9 cellular contexts compared by ENCODE assay signal in the genomic region with DNA sequence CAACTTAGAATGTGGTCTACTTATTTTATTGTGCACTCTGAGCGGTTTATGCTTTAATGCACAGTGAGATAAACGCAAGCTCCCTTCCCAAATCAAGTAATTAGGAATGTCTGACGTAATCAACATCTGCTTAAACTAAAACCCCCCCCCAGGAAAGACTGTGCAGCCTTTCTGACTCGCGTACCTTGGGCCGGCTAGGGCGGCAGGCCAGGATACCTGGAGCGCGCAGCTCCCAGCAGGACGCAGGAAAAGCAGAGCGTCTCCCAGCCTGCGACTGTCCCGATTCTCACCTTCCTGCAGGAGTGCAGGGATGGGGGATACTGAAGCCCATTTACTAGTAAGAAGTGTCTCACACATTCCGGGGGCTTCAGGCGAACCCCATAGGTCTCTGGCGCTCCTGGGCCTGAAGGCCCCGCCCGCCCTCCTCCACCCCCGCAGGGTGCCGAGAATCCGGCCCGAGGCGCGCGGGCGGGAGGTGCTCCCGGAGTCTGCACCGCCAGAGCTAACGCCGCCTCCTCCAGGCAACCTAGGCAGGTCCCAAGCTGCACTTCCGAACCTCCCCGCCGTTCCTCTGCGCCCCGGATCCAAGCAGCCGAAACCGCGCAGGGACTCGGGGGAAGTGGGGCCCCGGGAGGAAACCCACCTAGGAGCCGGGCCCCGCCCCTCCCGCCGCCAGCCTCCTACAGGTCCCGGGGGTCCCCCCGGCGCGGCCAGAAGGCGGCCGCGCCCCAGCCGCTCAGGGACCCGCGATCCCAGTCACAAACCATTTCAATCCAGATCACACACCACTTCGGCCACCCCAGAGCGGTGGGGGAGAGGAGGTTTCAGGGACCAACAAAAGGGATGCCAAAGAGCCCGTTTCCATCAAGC. TPM values are rescaled to one million over a fixed set of nuclear protein-coding genes. Genes with fewer than 3 reads are reported as not detected.
DNase-seq lines count a peak whose midpoint lies in the region; ATAC-seq and TF ChIP-seq lines count a peak whose summit lies in the region.
"Had no signal": no experiment of that assay in that cellular context is flagged by ENCODE, and none has a peak within 500 bp of the region (broad histone marks: within the 10 kb centered on the region; RNA-seq: fewer than 3 reads in every experiment).

No MANE protein-coding gene starts in this region.

- no TSS peak for BruUV-seq in mammary epithelial cell (replicated peaks; lab: Mats Ljungman, UMichigan)

- H3K27ac ChIP-seq in mammary epithelial cell (ENCODE audit: insufficient read depth, low read depth, low read length) (no peak overlapping the region), stomach (peak overlapping the region; percentile 78 to 94 (median 90))
- H3K27ac ChIP-seq: neutrophil had no signal

- peak overlapping the region; percentile 79 for H3K4me2 ChIP-seq in mammary epithelial cell (ENCODE audit: insufficient read depth, low read depth, low read length)

- no peaks in the 10 kb centered on the region for H4K20me1 ChIP-seq in mammary epithelial cell (ENCODE audit: insufficient read depth, low read length)

- intact Hi-C loops in mammary epithelial cell (cut with micrococcal nuclease) (no loop called here), stomach (cut with DNase I; ENCODE audit: low total_unique reads) (no loop called here)

- dilution Hi-C loops in mammary epithelial cell (cut with HindIII; ENCODE audit: low sequenced_read_pairs) = no loop called here

- in situ Hi-C loops in mammary epithelial cell (cut with MboI; ENCODE audit: low sequenced_read_pairs in 2 of 2) = no loop called here

- H3K79me2 ChIP-seq in mammary epithelial cell (ENCODE audit: insufficient read depth, low read length) = no peaks in the 10 kb centered on the region

- peak overlapping the region; percentile 50 for H2AFZ ChIP-seq in mammary epithelial cell (ENCODE audit: low read depth, low read length)

- peak overlapping the region; percentile 14 to 35 (median 31) for H3K4me3 ChIP-seq in mammary epithelial cell (replicated peaks in 1 of 3; ENCODE audit: insufficient read depth in 1 of 3, low read depth in 2 of 3, low read length in 3 of 3)
- H3K4me3 ChIP-seq in kidney epithelial cell (ENCODE audit: low read depth, low read length) = peak overlapping the region; percentile 42
- peak overlapping the region; percentile 75 to 80 (median 76) for H3K4me3 ChIP-seq in stomach

- H3K4me1 ChIP-seq in mammary epithelial cell (ENCODE audit: insufficient read depth, low read length) (peaks cover 20% of the 10 kb centered on the region), stomach (peaks cover 26 to 76% (median 59%) of the 10 kb centered on the region in 4 donors)

- H3K9me3 ChIP-seq in mammary epithelial cell (replicated peaks; ENCODE audit: insufficient read depth, low read length) = peaks cover 3% of the 10 kb centered on the region
- peaks cover 0 to 5% (median 2%) of the 10 kb centered on the region in 4 donors for H3K9me3 ChIP-seq in stomach
- H3K9me3 ChIP-seq: neutrophil had no signal

- no peak overlapping the region for H3K9ac ChIP-seq in mammary epithelial cell (ENCODE audit: insufficient read depth, low read length)

- TF ChIP-seq CTCF in GM20000 (IDR thresholded peaks at IDR 0.05; ENCODE audit: extremely low read depth, missing control alignments) (no peak), mammary epithelial cell (conservative IDR thresholded peaks at IDR 0.05 in 1 of 2, IDR thresholded peaks at IDR 0.05 in 1 of 2; ENCODE audit: extremely low read depth in 1 of 2, insufficient read depth in 1 of 2, low read depth in 1 of 2, low read length in 2 of 2) (peak; percentile 10 to 25), kidney epithelial cell (IDR thresholded peaks at IDR 0.05; ENCODE audit: insufficient read depth, low read length, poor library complexity, severe bottlenecking) (peak; percentile 24), stomach (IDR thresholded peaks at IDR 0.05) (peak in 4 of 7 experiments; percentile 36 to 55 (median 42))

- CTCF ChIA-PET in mammary epithelial cell (lab: Charles Lee; ENCODE audit: low non-redundant PET) = interaction anchor here (0.6 kb wide), 1 partner anchor 474 kb away, joined by 7 read pairs; no protein-coding TSS in a partner anchor

- DNase-seq in GM20000 (ENCODE audit: low spot score) (peak; percentile 54), NCI-H69 (lab: John Stamatoyannopoulos, UW) (peak; percentile 81), mammary epithelial cell (peak; percentile 77), kidney epithelial cell (ENCODE audit: low read depth) (no peak), stomach (peak; percentile 76), NCI-H146 (lab: John Stamatoyannopoulos, UW) (no peak), NCI-H2107 (lab: John Stamatoyannopoulos, UW) (no peak)

- ATAC-seq in GM19324 (IDR thresholded peaks at IDR 0.05; ENCODE audit: low FRiP score, unreplicated experiment) = no peak

- peaks cover 35% of the 10 kb centered on the region for H3K27me3 ChIP-seq in mammary epithelial cell (ENCODE audit: insufficient read depth, low read length)
- peaks cover 33% of the 10 kb centered on the region for H3K27me3 ChIP-seq in kidney epithelial cell (ENCODE audit: control insufficient read depth, insufficient read depth, low read length)
- peaks cover 0 to 39% (median 20%) of the 10 kb centered on the region in 3 donors for H3K27me3 ChIP-seq in stomach

- H3K36me3 ChIP-seq in mammary epithelial cell (ENCODE audit: insufficient read depth, low read length) = no peaks in the 10 kb centered on the region
- no peaks in the 10 kb centered on the region for H3K36me3 ChIP-seq in kidney epithelial cell (ENCODE audit: control insufficient read depth, insufficient read depth, low read length)
- no peaks in the 10 kb centered on the region for H3K36me3 ChIP-seq in stomach
- H3K36me3 ChIP-seq: neutrophil had no signal

- no peak for TF ChIP-seq EP300 in stomach (IDR thresholded peaks at IDR 0.05)

- no peak for TF ChIP-seq POLR2A in stomach (IDR thresholded peaks at IDR 0.05)

- WGBS in mammary epithelial cell (ENCODE audit: low coverage, missing lambda C conversion rate) = 3% methylated on average over 14 of the region's 57 CpGs
- 1 to 11% (median 3%) methylated on average over 20 to 57 of the region's 57 CpGs for WGBS in stomach, 5 donors

RNA-seq across cellular contexts. Expression of gene ROR2, which starts 1.4 kb away (rescaled TPM):
- total RNA-seq in mammary epithelial cell (1 to 10 TPM in 1 of 2 donors, under 1 TPM in 1; 0.66 to 8.7 TPM), kidney epithelial cell (1.2 and 2.9 TPM in 2 replicates), stomach (10 to 100 TPM in 3 of 5 donors, 1 to 10 TPM in 2; 6.1 to 21.4 (median 15.6) TPM)
- polyA plus RNA-seq in mammary epithelial cell (0.03 TPM), stomach (10 to 100 TPM in 1 of 3 donors, 1 to 10 TPM in 2; 3.0 to 12.0 (median 7.6) TPM)
- polyA minus RNA-seq in mammary epithelial cell = not detected

Comparison
In these comparisons a context has a peak if more than half of its experiments do, and no peak if none do; other contexts are left out.
1. DNase-seq: peak in GM20000 (single experiment), NCI-H69 (single experiment), mammary epithelial cell (single experiment) and stomach (single experiment); none in kidney epithelial cell (single experiment), NCI-H146 (single experiment) and NCI-H2107 (single experiment).
2. Peak in every context shown above with its lines, with median percentiles within 50 percentile points of each other: H3K4me3 ChIP-seq.